27 cellular contexts compared by ENCODE assay signal in the genomic region with DNA sequence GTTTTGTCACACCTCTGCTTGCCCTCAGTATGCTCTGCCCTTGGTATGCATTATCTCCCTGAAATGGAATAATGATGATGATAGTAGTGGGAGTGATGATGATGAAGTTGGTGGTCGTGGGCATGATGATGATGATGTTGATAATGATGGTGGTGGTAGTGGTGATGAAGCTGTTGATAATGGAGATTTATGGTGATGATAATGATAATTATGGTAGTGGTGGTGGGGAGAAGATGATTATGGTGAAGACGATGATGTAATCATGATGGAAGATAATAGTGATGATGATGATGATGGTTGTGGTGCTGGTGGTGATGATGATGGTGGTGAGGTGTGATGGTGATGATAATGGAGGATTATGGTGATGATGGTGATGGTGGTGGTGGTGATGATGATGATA.
"Had no signal": no experiment of that assay in that cellular context is flagged by ENCODE, and none has a peak within 500 bp of the region (broad histone marks: within the 10 kb centered on the region; RNA-seq: fewer than 3 reads in every experiment).

No MANE protein-coding gene starts in this region.

- H3K36me3 ChIP-seq: neural progenitor cell, ovary, spleen, stomach, thoracic aorta, thyroid gland, tibial nerve, upper lobe of left lung, uterus had no signal

- H3K27me3 ChIP-seq: neural progenitor cell, ovary, thyroid gland, tibial nerve, upper lobe of left lung, uterus had no signal

- H3K4me1 ChIP-seq: parathyroid adenoma, psoas muscle, spleen, stomach, thyroid gland, tibial nerve, upper lobe of left lung, uterus had no signal

- H3K9me3 ChIP-seq: ovary, psoas muscle, spleen, stomach, thoracic aorta, thyroid gland, upper lobe of left lung, uterus had no signal

- ATAC-seq: naive thymus-derived CD4-positive, alpha-beta T cell; natural killer cell; psoas muscle; right cardiac atrium; sciatic nerve; stimulated activated effector memory CD8-positive, alpha-beta T cell treated with anti-CD3 and anti-CD28 coated beads, Interleukin-12 subunit alpha, Interleukin-12 subunit beta, amount 100 ng/mL, for 72 hours; stimulated activated naive B cell treated with anti-CD40 and anti-IgM and Interleukin-4, amounts not matched to agents 10 μg/mL and 1 μg/mL and 100 μg/mL, for 72 hours had no signal

- H3K27ac ChIP-seq: neural progenitor cell, ovary, parathyroid adenoma, psoas muscle, skin epidermis, spleen, stomach, thoracic aorta, thyroid gland, tibial nerve, upper lobe of left lung, uterus had no signal

- DNase-seq: naive thymus-derived CD4-positive, alpha-beta T cell; natural killer cell; occipital lobe; ovary; posterior cingulate gyrus; psoas muscle; right cardiac atrium; spleen; stimulated activated CD4-positive, alpha-beta T cell treated with anti-CD3 and anti-CD28 coated beads, Interleukin-12 subunit alpha, Interleukin-12 subunit beta, amount 100 ng/mL, for 4 hours; stimulated activated CD4-positive, alpha-beta T cell treated with anti-CD3 and anti-CD28 coated beads, Interleukin-1b, Interleukin-23, amount 100 ng/mL, for 48 hours; stimulated activated CD4-positive, alpha-beta T cell treated with anti-CD3 and anti-CD28 coated beads, Interleukin-4, amount 100 ng/mL, for 1 hour; stimulated activated CD4-positive, alpha-beta T cell treated with anti-CD3 and anti-CD28 coated beads, Interleukin-4, amount 100 ng/mL, for 4 hours; stimulated activated naive B cell treated with anti-CD40 and anti-IgM and Interleukin-4, amounts not matched to agents 10 μg/mL and 1 μg/mL and 100 μg/mL, for 72 hours; stimulated activated naive CD4-positive, alpha-beta T cell treated with Interleukin-2 at 50 U/mL for 16 hours; stomach; thyroid gland; trophoblast cell; upper lobe of left lung; uterus had no signal

- H3K4me3 ChIP-seq: neural progenitor cell, ovary, psoas muscle, skin epidermis, smooth muscle cell, spleen, stomach, thoracic aorta, thyroid gland, tibial nerve, upper lobe of left lung, uterus had no signal
